Comparison of ENCODE assay signal across 1 cellular context in the genomic region with DNA sequence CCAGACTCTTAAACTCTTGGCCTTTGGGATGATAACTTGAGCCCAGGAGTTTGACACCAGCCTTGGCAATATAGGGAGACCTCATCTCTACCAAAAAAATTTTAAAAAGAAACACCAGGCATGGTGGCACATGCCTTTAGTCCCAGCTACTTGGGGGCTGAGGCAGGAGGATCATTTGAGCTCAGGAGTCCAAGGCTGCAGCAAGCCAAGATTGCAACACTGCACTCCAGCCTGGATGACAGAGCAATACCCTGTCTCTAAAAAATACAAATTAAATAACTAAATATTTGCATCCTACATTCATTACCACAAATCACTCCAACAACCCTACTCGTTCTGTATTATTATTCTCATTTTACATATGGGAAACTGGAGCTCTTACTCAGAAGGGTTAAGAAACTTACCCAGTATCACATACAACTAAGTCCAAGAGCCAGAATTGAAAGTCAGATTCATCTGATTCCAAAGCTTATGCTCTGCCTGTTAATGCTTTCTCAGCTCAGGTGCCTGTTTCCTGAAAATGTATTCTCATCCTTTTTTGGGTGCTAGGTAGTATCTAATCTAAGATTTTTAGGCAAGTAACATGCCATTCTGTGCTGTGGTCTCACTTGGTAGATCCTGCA.
TF ChIP-seq lines count a peak whose summit lies in the region.

No MANE protein-coding gene starts in this region.

TF ChIP-seq in HepG2, 621 proteins besides CTCF, POLR2A, EP300 and RAD21:
- TF ChIP-seq CEBPB (IDR thresholded peaks at IDR 0.05; ENCODE audit: borderline replicate concordance, low read depth, low read length) (peak; percentile 85), ZNF709 (CRISPR knock-in tag; IDR thresholded peaks at IDR 0.05) (no peak), ZNF652 (CRISPR knock-in tag; IDR thresholded peaks at IDR 0.05; ENCODE audit: borderline replicate concordance, low read depth) (no peak), ZNF224 (CRISPR knock-in tag; IDR thresholded peaks at IDR 0.05) (no peak), SALL1 (CRISPR knock-in tag; IDR thresholded peaks at IDR 0.05) (peak; percentile 13; the same call in 1 of the 2 replicates), ATF2 (CRISPR knock-in tag; IDR thresholded peaks at IDR 0.05) (no peak), DNMT3B (CRISPR knock-in tag; conservative IDR thresholded peaks at IDR 0.05) (no peak), ZNF543 (CRISPR knock-in tag; IDR thresholded peaks at IDR 0.05) (no peak), FOXO4 (CRISPR knock-in tag; conservative IDR thresholded peaks at IDR 0.05) (no peak), TCF7L2 (IDR thresholded peaks at IDR 0.05; ENCODE audit: low read depth, low read length) (no peak), MZF1 (CRISPR knock-in tag; IDR thresholded peaks at IDR 0.05; ENCODE audit: borderline replicate concordance) (no peak), ZNF501 (CRISPR knock-in tag; IDR thresholded peaks at IDR 0.05) (no peak), GATAD2A (CRISPR knock-in tag; IDR thresholded peaks at IDR 0.05) (peak; percentile 29; the same call in 1 of the 2 replicates), NPAS2 (CRISPR knock-in tag; IDR thresholded peaks at IDR 0.05; ENCODE audit: borderline replicate concordance) (no peak), MYC (CRISPR knock-in tag; IDR thresholded peaks at IDR 0.05; ENCODE audit: borderline replicate concordance) (no peak), KAT8 (CRISPR knock-in tag; IDR thresholded peaks at IDR 0.05) (no peak), CEBPG (CRISPR knock-in tag; IDR thresholded peaks at IDR 0.05) (peak; percentile 73), HOXD1 (CRISPR knock-in tag; IDR thresholded peaks at IDR 0.05) (no peak), ZNF251 (CRISPR knock-in tag; IDR thresholded peaks at IDR 0.05) (no peak), ZNF781 (CRISPR knock-in tag; IDR thresholded peaks at IDR 0.05; ENCODE audit: borderline replicate concordance, not compliant biosample characterization) (no peak), SSRP1 (CRISPR knock-in tag; IDR thresholded peaks at IDR 0.05) (no peak), GATAD1 (CRISPR knock-in tag; IDR thresholded peaks at IDR 0.05) (no peak), PRMT3 (CRISPR knock-in tag; IDR thresholded peaks at IDR 0.05; ENCODE audit: borderline replicate concordance, low read depth) (no peak), HMG20A (CRISPR knock-in tag; IDR thresholded peaks at IDR 0.05; ENCODE audit: borderline replicate concordance) (peak; percentile 14; the same call in 1 of the 2 replicates), STAT5B (CRISPR knock-in tag; IDR thresholded peaks at IDR 0.05) (no peak), NR2F2 (IDR thresholded peaks at IDR 0.05; ENCODE audit: borderline replicate concordance, low read depth) (no peak), JUNB (CRISPR knock-in tag; IDR thresholded peaks at IDR 0.05; ENCODE audit: borderline replicate concordance) (no peak), HNRNPLL (IDR thresholded peaks at IDR 0.05; ENCODE audit: low read depth, low read length, poor library complexity, severe bottlenecking) (no peak), ZNF550 (CRISPR knock-in tag; IDR thresholded peaks at IDR 0.05; ENCODE audit: borderline replicate concordance) (no peak), ZNF770 (CRISPR knock-in tag; IDR thresholded peaks at IDR 0.05) (peak; percentile 94), IRF1 (CRISPR knock-in tag; IDR thresholded peaks at IDR 0.05; ENCODE audit: low read depth) (no peak), SMAD1 (CRISPR knock-in tag; IDR thresholded peaks at IDR 0.05; ENCODE audit: borderline replicate concordance, low read depth) (no peak), HNF4A (CRISPR knock-in tag; IDR thresholded peaks at IDR 0.05) (peak; percentile 65), SAP130 (CRISPR knock-in tag; IDR thresholded peaks at IDR 0.05; ENCODE audit: low read depth) (no peak), POGZ (CRISPR knock-in tag; IDR thresholded peaks at IDR 0.05) (no peak), NCOA2 (CRISPR knock-in tag; IDR thresholded peaks at IDR 0.05) (peak; percentile 19; the same call in 1 of the 2 replicates), ZBTB38 (CRISPR knock-in tag; IDR thresholded peaks at IDR 0.05) (no peak), IRF2 (CRISPR knock-in tag; IDR thresholded peaks at IDR 0.05) (no peak), E2F2 (CRISPR knock-in tag; IDR thresholded peaks at IDR 0.05; ENCODE audit: borderline replicate concordance) (no peak), ZNF816 (CRISPR knock-in tag; IDR thresholded peaks at IDR 0.05; ENCODE audit: borderline replicate concordance) (no peak), NCOA1 (CRISPR knock-in tag; IDR thresholded peaks at IDR 0.05) (no peak), PAX8 (CRISPR knock-in tag; IDR thresholded peaks at IDR 0.05; ENCODE audit: borderline replicate concordance) (no peak)
- TF ChIP-seq, protein P1, sequence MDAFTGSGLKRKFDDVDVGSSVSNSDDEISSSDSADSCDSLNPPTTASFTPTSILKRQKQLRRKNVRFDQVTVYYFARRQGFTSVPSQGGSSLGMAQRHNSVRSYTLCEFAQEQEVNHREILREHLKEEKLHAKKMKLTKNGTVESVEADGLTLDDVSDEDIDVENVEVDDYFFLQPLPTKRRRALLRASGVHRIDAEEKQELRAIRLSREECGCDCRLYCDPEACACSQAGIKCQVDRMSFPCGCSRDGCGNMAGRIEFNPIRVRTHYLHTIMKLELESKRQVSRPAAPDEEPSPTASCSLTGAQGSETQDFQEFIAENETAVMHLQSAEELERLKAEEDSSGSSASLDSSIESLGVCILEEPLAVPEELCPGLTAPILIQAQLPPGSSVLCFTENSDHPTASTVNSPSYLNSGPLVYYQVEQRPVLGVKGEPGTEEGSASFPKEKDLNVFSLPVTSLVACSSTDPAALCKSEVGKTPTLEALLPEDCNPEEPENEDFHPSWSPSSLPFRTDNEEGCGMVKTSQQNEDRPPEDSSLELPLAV (CRISPR knock-in tag; conservative IDR thresholded peaks at IDR 0.05; ENCODE audit: low read depth) = no peak
- TF ChIP-seq, protein P2, sequence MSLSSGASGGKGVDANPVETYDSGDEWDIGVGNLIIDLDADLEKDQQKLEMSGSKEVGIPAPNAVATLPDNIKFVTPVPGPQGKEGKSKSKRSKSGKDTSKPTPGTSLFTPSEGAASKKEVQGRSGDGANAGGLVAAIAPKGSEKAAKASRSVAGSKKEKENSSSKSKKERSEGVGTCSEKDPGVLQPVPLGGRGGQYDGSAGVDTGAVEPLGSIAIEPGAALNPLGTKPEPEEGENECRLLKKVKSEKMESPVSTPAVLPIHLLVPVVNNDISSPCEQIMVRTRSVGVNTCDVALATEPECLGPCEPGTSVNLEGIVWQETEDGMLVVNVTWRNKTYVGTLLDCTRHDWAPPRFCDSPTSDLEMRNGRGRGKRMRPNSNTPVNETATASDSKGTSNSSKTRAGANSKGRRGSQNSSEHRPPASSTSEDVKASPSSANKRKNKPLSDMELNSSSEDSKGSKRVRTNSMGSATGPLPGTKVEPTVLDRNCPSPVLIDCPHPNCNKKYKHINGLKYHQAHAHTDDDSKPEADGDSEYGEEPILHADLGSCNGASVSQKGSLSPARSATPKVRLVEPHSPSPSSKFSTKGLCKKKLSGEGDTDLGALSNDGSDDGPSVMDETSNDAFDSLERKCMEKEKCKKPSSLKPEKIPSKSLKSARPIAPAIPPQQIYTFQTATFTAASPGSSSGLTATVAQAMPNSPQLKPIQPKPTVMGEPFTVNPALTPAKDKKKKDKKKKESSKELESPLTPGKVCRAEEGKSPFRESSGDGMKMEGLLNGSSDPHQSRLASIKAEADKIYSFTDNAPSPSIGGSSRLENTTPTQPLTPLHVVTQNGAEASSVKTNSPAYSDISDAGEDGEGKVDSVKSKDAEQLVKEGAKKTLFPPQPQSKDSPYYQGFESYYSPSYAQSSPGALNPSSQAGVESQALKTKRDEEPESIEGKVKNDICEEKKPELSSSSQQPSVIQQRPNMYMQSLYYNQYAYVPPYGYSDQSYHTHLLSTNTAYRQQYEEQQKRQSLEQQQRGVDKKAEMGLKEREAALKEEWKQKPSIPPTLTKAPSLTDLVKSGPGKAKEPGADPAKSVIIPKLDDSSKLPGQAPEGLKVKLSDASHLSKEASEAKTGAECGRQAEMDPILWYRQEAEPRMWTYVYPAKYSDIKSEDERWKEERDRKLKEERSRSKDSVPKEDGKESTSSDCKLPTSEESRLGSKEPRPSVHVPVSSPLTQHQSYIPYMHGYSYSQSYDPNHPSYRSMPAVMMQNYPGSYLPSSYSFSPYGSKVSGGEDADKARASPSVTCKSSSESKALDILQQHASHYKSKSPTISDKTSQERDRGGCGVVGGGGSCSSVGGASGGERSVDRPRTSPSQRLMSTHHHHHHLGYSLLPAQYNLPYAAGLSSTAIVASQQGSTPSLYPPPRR (CRISPR knock-in tag; IDR thresholded peaks at IDR 0.05; ENCODE audit: borderline replicate concordance) = no peak
